Comparison of ENCODE assay signal across 16 cellular contexts in genomic region chr2:148103946-148104345, GRCh38.
A peak's percentile ranks its signal among the peaks of the same experiment; 100 is the strongest.
DNase-seq lines count a peak whose midpoint lies in the region; ATAC-seq, FAIRE-seq and TF ChIP-seq lines count a peak whose summit lies in the region.
"Had no signal": no experiment of that assay in that cellular context is flagged by ENCODE, and none has a peak within 500 bp of the region (broad histone marks: within the 10 kb centered on the region; RNA-seq: fewer than 3 reads in every experiment).

No MANE protein-coding gene starts in this region.

- TF ChIP-seq POLR2A in GM12891 (IDR thresholded peaks at IDR 0.05; ENCODE audit: low read depth, low read length): no peak

- peak overlapping the region; percentile 45 for H3K27ac Mint-ChIP-seq in central memory CD8-positive, alpha-beta T cell (ENCODE audit: low read depth)

- H3K36me3 Mint-ChIP-seq in central memory CD8-positive, alpha-beta T cell (ENCODE audit: insufficient read depth): peaks cover 2% of the 10 kb centered on the region

- ATAC-seq in central memory CD8-positive, alpha-beta T cell (replicated peaks; ENCODE audit: extremely low read depth, poor library complexity, severe bottlenecking): no peak
- ATAC-seq in GM19023 (IDR thresholded peaks at IDR 0.05; ENCODE audit: unreplicated experiment): no peak
- no peak for ATAC-seq in GM21423 (IDR thresholded peaks at IDR 0.05; ENCODE audit: unreplicated experiment)
- no peak for ATAC-seq in HG03521 (IDR thresholded peaks at IDR 0.05; ENCODE audit: unreplicated experiment)
- ATAC-seq: A549 had no signal

- H3K4me1 Mint-ChIP-seq in central memory CD8-positive, alpha-beta T cell: no peaks in the 10 kb centered on the region

- no peaks in the 10 kb centered on the region for H3K9me3 Mint-ChIP-seq in central memory CD8-positive, alpha-beta T cell
- H3K9me3 Mint-ChIP-seq: CD4-positive, alpha-beta memory T cell; H9 had no signal

- FAIRE-seq in GM12891 (lab: Jason Lieb, UNC): peak; percentile 35
- FAIRE-seq: A549 had no signal

- no peak overlapping the region for H3K4me3 Mint-ChIP-seq in central memory CD8-positive, alpha-beta T cell
- H3K4me3 Mint-ChIP-seq: CD4-positive, alpha-beta memory T cell; H9; IgD-negative memory B cell had no signal

- H3K27me3 Mint-ChIP-seq in central memory CD8-positive, alpha-beta T cell: no peaks in the 10 kb centered on the region
- H3K27me3 Mint-ChIP-seq: CD4-positive, alpha-beta memory T cell; IgD-negative memory B cell had no signal

- DNase-seq in D341Med (ENCODE audit: low spot score) (peak; percentile 58), GM12891 (ENCODE audit: insufficient read length, low spot score) (no peak), NCI-H82 (lab: John Stamatoyannopoulos, UW) (peak; percentile 98)
- no peak for DNase-seq in central memory CD8-positive, alpha-beta T cell (ENCODE audit: low spot score in 2 of 2)
- DNase-seq: BE2C; CD4-positive, alpha-beta memory T cell; COR-L47; DMS53; GF-D8; GM23248; H9 had no signal

TF ChIP-seq in GM12891, 5 proteins besides CTCF, POLR2A, EP300 and RAD21:
- TF ChIP-seq TAF1 (IDR thresholded peaks at IDR 0.05; ENCODE audit: low read depth, low read length): no peak
- no peak for TF ChIP-seq PAX5 (IDR thresholded peaks at IDR 0.05; ENCODE audit: insufficient read depth, low read length, severe bottlenecking)
- TF ChIP-seq POLR2AphosphoS5 (IDR thresholded peaks at IDR 0.05; ENCODE audit: low read depth, low read length): no peak
- TF ChIP-seq SPI1 (IDR thresholded peaks at IDR 0.05; ENCODE audit: low read depth, low read length): no peak
- TF ChIP-seq POU2F2 (IDR thresholded peaks at IDR 0.05; ENCODE audit: low read depth, low read length): no peak

Comparison
In these comparisons a context has a peak if more than half of its experiments do, and no peak if none do; other contexts are left out.
1. DNase-seq: peak in D341Med (single experiment) and NCI-H82 (single experiment); none in GM12891 (single experiment) and central memory CD8-positive, alpha-beta T cell (0 of 2).